ENCODE assay signal across 38 cellular contexts in the genomic region with DNA sequence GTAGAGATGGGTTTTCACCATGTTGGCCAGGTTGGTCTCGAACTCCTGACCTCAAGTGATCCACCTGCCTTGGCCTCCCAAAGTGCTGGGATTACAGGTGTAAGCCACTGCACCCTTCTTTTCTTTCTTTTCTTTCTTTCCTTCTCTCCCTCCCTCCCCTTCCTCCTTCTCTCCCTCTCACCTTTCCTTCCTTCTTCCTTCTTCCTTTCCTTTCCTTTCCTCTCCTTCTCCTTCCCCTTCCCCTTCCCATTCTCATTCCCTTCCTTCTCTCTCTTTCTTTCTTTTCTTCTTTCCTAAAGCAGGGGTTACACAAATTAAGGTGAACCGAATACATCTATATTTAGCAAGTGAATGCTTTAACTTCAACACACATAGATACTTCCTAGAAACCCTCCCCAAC.
"Had no signal": no experiment of that assay in that cellular context is flagged by ENCODE, and none has a peak within 500 bp of the region (broad histone marks: within the 10 kb centered on the region; RNA-seq: fewer than 3 reads in every experiment).

No MANE protein-coding gene starts in this region.

- H3K4me1 ChIP-seq: adrenal gland, ascending aorta, body of pancreas, breast epithelium had no signal

- H3K27me3 ChIP-seq: adrenal gland, ascending aorta, brain microvascular endothelial cell, cardiac muscle cell had no signal

- H3K4me3 Mint-ChIP-seq: activated naive CD4-positive, alpha-beta T cell treated with anti-CD3 and anti-CD28 coated beads for 36 hours; activated naive CD4-positive, alpha-beta T cell treated with anti-CD3 and anti-CD28 coated beads, Interleukin-2, amount 10 ng/mL, durations not matched to agents 7 days and 5 days; activated naive CD4-positive, alpha-beta T cell treated with anti-CD3 and anti-CD28 coated beads, Interleukin-2, amount 50 U/mL, for 24 hours; activated naive CD8-positive, alpha-beta T cell; activated naive CD8-positive, alpha-beta T cell treated with anti-CD3 and anti-CD28 coated beads for 36 hours; activated naive CD8-positive, alpha-beta T cell treated with anti-CD3 and anti-CD28 coated beads, Interleukin-2, amount 10 ng/mL, durations not matched to agents 7 days and 5 days; activated naive CD8-positive, alpha-beta T cell treated with anti-CD3 and anti-CD28 coated beads, Interleukin-2, amount 50 U/mL, for 24 hours; activated T-cell treated with anti-CD3 and anti-CD28 coated beads, Interleukin-2, amount 50 U/mL, for 24 hours; activated T-cell treated with anti-CD3 and anti-CD28 coated beads, Interleukin-2, amount 50 U/mL, for 4 hours; activated T-cell treated with anti-CD3 and anti-CD28 coated beads, Interleukin-2, amount 50 U/mL, for 72 hours; activated T-helper 1 cell treated with anti-CD3 and anti-CD28 coated beads, Interleukin-12 subunit alpha, Interleukin-12 subunit beta, Interleukin-2, Interleukin-4 antibody, amounts not matched to agents 30 ng/mL and 10 ng/mL and 1 ng/mL, durations not matched to agents 14 hours and 24 hours and 36 hours; activated T-helper 17 cell treated with anti-CD3 and anti-CD28 coated beads, Interleukin-2, amount 50 U/mL, for 72 hours; brain; central memory CD8-positive, alpha-beta T cell had no signal

- H3K27ac ChIP-seq: adrenal gland, ascending aorta, body of pancreas, brain microvascular endothelial cell, breast epithelium, cardiac muscle cell had no signal

- DNase-seq: activated effector memory CD4-positive, alpha-beta T cell treated with Interleukin-2 at 50 U/mL for 16 hours; activated gamma-delta T cell; activated gamma-delta T cell treated with Interleukin-2 at 50 U/mL for 16 hours; activated naive CD4-positive, alpha-beta T cell; activated naive CD4-positive, alpha-beta T cell treated with anti-CD3 and anti-CD28 coated beads for 36 hours; activated naive CD4-positive, alpha-beta T cell treated with anti-CD3 and anti-CD28 coated beads, Interleukin-2, amount 50 U/mL, for 16 hours; activated naive CD4-positive, alpha-beta T cell treated with Interleukin-2 at 50 U/mL for 16 hours; activated naive CD8-positive, alpha-beta T cell treated with anti-CD3 and anti-CD28 coated beads for 36 hours; activated naive CD8-positive, alpha-beta T cell treated with anti-CD3 and anti-CD28 coated beads, Interleukin-2, amount 10 ng/mL, durations not matched to agents 7 days and 5 days; activated naive CD8-positive, alpha-beta T cell treated with anti-CD3 and anti-CD28 coated beads, Interleukin-2, amount 50 U/mL, for 24 hours; activated T-cell treated with anti-CD3 and anti-CD28 coated beads, Interleukin-2, amount 50 U/mL, for 1 hour; activated T-cell treated with anti-CD3 and anti-CD28 coated beads, Interleukin-2, amount 50 U/mL, for 24 hours; activated T-cell treated with anti-CD3 and anti-CD28 coated beads, Interleukin-2, amount 50 U/mL, for 4 hours; activated T-cell treated with anti-CD3 and anti-CD28 coated beads, Interleukin-2, amount 50 U/mL, for 48 hours; activated T-cell treated with anti-CD3 and anti-CD28 coated beads, Interleukin-2, amount 50 U/mL, for 72 hours; amniotic stem cell; amygdala; anterior cingulate cortex; body of pancreas; brain microvascular endothelial cell; caudate nucleus; central memory CD4-positive, alpha-beta T cell; cerebellar nuclear complex had no signal

- H3K4me1 Mint-ChIP-seq: activated naive CD8-positive, alpha-beta T cell treated with anti-CD3 and anti-CD28 coated beads, Interleukin-2, amount 50 U/mL, for 24 hours; activated T-helper 17 cell treated with anti-CD3 and anti-CD28 coated beads, Interleukin-2, amount 50 U/mL, for 72 hours; central memory CD8-positive, alpha-beta T cell had no signal

- ATAC-seq: activated naive CD4-positive, alpha-beta T cell treated with anti-CD3 and anti-CD28 coated beads, Interleukin-2, amount 50 U/mL, for 72 hours; activated naive CD8-positive, alpha-beta T cell treated with anti-CD3 and anti-CD28 coated beads, Interleukin-2, amount 50 U/mL, for 24 hours; activated T-cell treated with anti-CD3 and anti-CD28 coated beads, Interleukin-2, amount 50 U/mL, for 4 hours; activated T-cell treated with anti-CD3 and anti-CD28 coated beads, Interleukin-2, amount 50 U/mL, for 72 hours; activated T-helper 17 cell treated with anti-CD3 and anti-CD28 coated beads, Interleukin-2, amount 50 U/mL, for 72 hours; body of pancreas had no signal

- FAIRE-seq: astrocyte, bronchial epithelial cell had no signal

- H3K27ac Mint-ChIP-seq: activated naive CD4-positive, alpha-beta T cell treated with anti-CD3 and anti-CD28 coated beads for 36 hours; activated naive CD4-positive, alpha-beta T cell treated with anti-CD3 and anti-CD28 coated beads, Interleukin-2, amount 10 ng/mL, durations not matched to agents 7 days and 5 days; activated naive CD4-positive, alpha-beta T cell treated with anti-CD3 and anti-CD28 coated beads, Interleukin-2, amount 50 U/mL, for 24 hours; activated naive CD8-positive, alpha-beta T cell; activated naive CD8-positive, alpha-beta T cell treated with anti-CD3 and anti-CD28 coated beads for 36 hours; activated naive CD8-positive, alpha-beta T cell treated with anti-CD3 and anti-CD28 coated beads, Interleukin-2, amount 10 ng/mL, durations not matched to agents 7 days and 5 days; activated naive CD8-positive, alpha-beta T cell treated with anti-CD3 and anti-CD28 coated beads, Interleukin-2, amount 50 U/mL, for 24 hours; activated T-cell treated with anti-CD3 and anti-CD28 coated beads, Interleukin-2, amount 50 U/mL, for 24 hours; activated T-cell treated with anti-CD3 and anti-CD28 coated beads, Interleukin-2, amount 50 U/mL, for 72 hours; activated T-helper 1 cell treated with anti-CD3 and anti-CD28 coated beads, Interleukin-12 subunit alpha, Interleukin-12 subunit beta, Interleukin-2, Interleukin-4 antibody, amounts not matched to agents 30 ng/mL and 10 ng/mL and 1 ng/mL, durations not matched to agents 14 hours and 24 hours and 36 hours; activated T-helper 17 cell treated with anti-CD3 and anti-CD28 coated beads, Interleukin-2, amount 50 U/mL, for 72 hours; activated T-helper 2 cell treated with anti-CD3 and anti-CD28 coated beads, Interferon-gamma antibody, Interleukin-2, Interleukin-4, amounts not matched to agents 10 μg/mL and 5 μg/mL and 100 μg/mL, durations not matched to agents 14 hours and 24 hours and 36 hours; brain had no signal

- H3K4me3 ChIP-seq: adrenal gland, ascending aorta, body of pancreas, breast epithelium, cardiac muscle cell had no signal

- H3K9me3 Mint-ChIP-seq: activated naive CD4-positive, alpha-beta T cell treated with anti-CD3 and anti-CD28 coated beads for 36 hours; activated naive CD4-positive, alpha-beta T cell treated with anti-CD3 and anti-CD28 coated beads, Interleukin-2, amount 10 ng/mL, durations not matched to agents 7 days and 5 days; activated naive CD4-positive, alpha-beta T cell treated with anti-CD3 and anti-CD28 coated beads, Interleukin-2, amount 50 U/mL, for 24 hours; activated naive CD4-positive, alpha-beta T cell treated with anti-CD3 and anti-CD28 coated beads, Interleukin-2, amount 50 U/mL, for 72 hours; activated naive CD8-positive, alpha-beta T cell treated with anti-CD3 and anti-CD28 coated beads for 36 hours; activated naive CD8-positive, alpha-beta T cell treated with anti-CD3 and anti-CD28 coated beads, Interleukin-2, amount 10 ng/mL, durations not matched to agents 7 days and 5 days; activated naive CD8-positive, alpha-beta T cell treated with anti-CD3 and anti-CD28 coated beads, Interleukin-2, amount 50 U/mL, for 24 hours; activated T-cell treated with anti-CD3 and anti-CD28 coated beads, Interleukin-2, amount 50 U/mL, for 24 hours; activated T-cell treated with anti-CD3 and anti-CD28 coated beads, Interleukin-2, amount 50 U/mL, for 4 hours; activated T-cell treated with anti-CD3 and anti-CD28 coated beads, Interleukin-2, amount 50 U/mL, for 72 hours; activated T-helper 1 cell treated with anti-CD3 and anti-CD28 coated beads, Interleukin-12 subunit alpha, Interleukin-12 subunit beta, Interleukin-2, Interleukin-4 antibody, amounts not matched to agents 30 ng/mL and 10 ng/mL and 1 ng/mL, durations not matched to agents 14 hours and 24 hours and 36 hours; activated T-helper 17 cell treated with anti-CD3 and anti-CD28 coated beads, Interleukin-2, amount 50 U/mL, for 72 hours; activated T-helper 2 cell treated with anti-CD3 and anti-CD28 coated beads, Interferon-gamma antibody, Interleukin-2, Interleukin-4, amounts not matched to agents 10 μg/mL and 5 μg/mL and 100 μg/mL, durations not matched to agents 14 hours and 24 hours and 36 hours; brain; central memory CD8-positive, alpha-beta T cell had no signal

- H3K9me3 ChIP-seq: adrenal gland, ascending aorta, body of pancreas, breast epithelium had no signal

- H3K36me3 Mint-ChIP-seq: activated naive CD4-positive, alpha-beta T cell treated with anti-CD3 and anti-CD28 coated beads, Interleukin-2, amount 10 ng/mL, durations not matched to agents 7 days and 5 days; activated naive CD4-positive, alpha-beta T cell treated with anti-CD3 and anti-CD28 coated beads, Interleukin-2, amount 50 U/mL, for 24 hours; activated naive CD4-positive, alpha-beta T cell treated with anti-CD3 and anti-CD28 coated beads, Interleukin-2, amount 50 U/mL, for 72 hours; activated naive CD8-positive, alpha-beta T cell; activated naive CD8-positive, alpha-beta T cell treated with anti-CD3 and anti-CD28 coated beads for 36 hours; activated naive CD8-positive, alpha-beta T cell treated with anti-CD3 and anti-CD28 coated beads, Interleukin-2, amount 10 ng/mL, durations not matched to agents 7 days and 5 days; brain had no signal

- H3K36me3 ChIP-seq: adrenal gland, ascending aorta, brain microvascular endothelial cell, breast epithelium, cardiac muscle cell had no signal

- H3K27me3 Mint-ChIP-seq: activated naive CD4-positive, alpha-beta T cell treated with anti-CD3 and anti-CD28 coated beads, Interleukin-2, amount 50 U/mL, for 24 hours; activated naive CD8-positive, alpha-beta T cell treated with anti-CD3 and anti-CD28 coated beads for 36 hours had no signal
